In the genomic region with DNA sequence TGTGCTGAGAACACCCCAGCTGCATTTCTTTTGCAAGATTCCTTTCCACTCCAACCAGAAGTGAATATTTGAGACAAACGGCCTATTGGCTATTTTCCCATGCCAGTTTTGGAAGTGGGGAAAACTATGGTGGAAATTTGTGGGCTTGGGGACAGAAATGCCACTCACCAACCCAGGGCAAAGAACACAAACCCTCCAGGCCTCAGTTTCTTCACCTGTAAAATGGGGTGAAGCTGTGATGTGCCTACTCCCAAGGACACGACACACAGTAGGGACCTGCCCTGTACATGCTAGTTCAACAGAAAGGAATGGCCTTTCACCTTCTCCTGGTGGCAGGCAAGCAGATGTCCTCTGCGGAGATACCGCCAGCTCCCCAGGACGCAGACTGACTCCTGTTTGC, we compare ENCODE assay signal across 28 cellular contexts. TPM values are rescaled to one million over a fixed set of nuclear protein-coding genes. Genes with fewer than 3 reads are reported as not detected.
"Had no signal": no experiment of that assay in that cellular context is flagged by ENCODE, and none has a peak within 500 bp of the region (broad histone marks: within the 10 kb centered on the region; RNA-seq: fewer than 3 reads in every experiment).

No MANE protein-coding gene starts in this region.

- H3K27ac Mint-ChIP-seq: activated CD4-positive, alpha-beta T cell treated with anti-CD3 and anti-CD28 coated beads for 36 hours; activated CD4-positive, alpha-beta T cell treated with anti-CD3 and anti-CD28 coated beads, Interleukin-2, amount 10 ng/mL, durations not matched to agents 7 days and 5 days; activated CD8-positive, alpha-beta T cell treated with anti-CD3 and anti-CD28 coated beads, Interleukin-2, amount 10 ng/mL, durations not matched to agents 7 days and 5 days; activated naive CD4-positive, alpha-beta T cell treated with anti-CD3 and anti-CD28 coated beads, Interleukin-2, amount 50 U/mL, for 24 hours; activated naive CD8-positive, alpha-beta T cell treated with anti-CD3 and anti-CD28 coated beads, Interleukin-2, amount 10 ng/mL, durations not matched to agents 7 days and 5 days; activated T-cell treated with anti-CD3 and anti-CD28 coated beads, Interleukin-2, amount 50 U/mL, for 24 hours; activated T-helper 2 cell treated with anti-CD3 and anti-CD28 coated beads, Interferon-gamma antibody, Interleukin-2, Interleukin-4, amounts not matched to agents 10 μg/mL and 5 μg/mL and 100 μg/mL, durations not matched to agents 14 hours and 24 hours and 36 hours; T-helper 1 cell treated with Interleukin-12 subunit alpha and Interleukin-12 subunit beta and Interleukin-4 antibody, amounts not matched to agents 30 μg/mL and 1 μg/mL, for 36 hours; T-helper 2 cell treated with Interferon-gamma antibody and Interleukin-4, amounts not matched to agents 5 μg/mL and 100 μg/mL, for 36 hours; WTC11 had no signal

- H3K4me3 Mint-ChIP-seq: activated CD4-positive, alpha-beta T cell treated with anti-CD3 and anti-CD28 coated beads for 36 hours; activated CD4-positive, alpha-beta T cell treated with anti-CD3 and anti-CD28 coated beads, Interleukin-2, amount 10 ng/mL, durations not matched to agents 7 days and 5 days; activated CD8-positive, alpha-beta T cell treated with anti-CD3 and anti-CD28 coated beads, Interleukin-2, amount 10 ng/mL, durations not matched to agents 7 days and 5 days; activated naive CD4-positive, alpha-beta T cell treated with anti-CD3 and anti-CD28 coated beads, Interleukin-2, amount 50 U/mL, for 24 hours; activated naive CD8-positive, alpha-beta T cell treated with anti-CD3 and anti-CD28 coated beads, Interleukin-2, amount 10 ng/mL, durations not matched to agents 7 days and 5 days; activated T-cell treated with anti-CD3 and anti-CD28 coated beads, Interleukin-2, amount 50 U/mL, for 24 hours; T-helper 1 cell treated with Interleukin-12 subunit alpha and Interleukin-12 subunit beta and Interleukin-4 antibody, amounts not matched to agents 30 μg/mL and 1 μg/mL, for 36 hours; T-helper 2 cell treated with Interferon-gamma antibody and Interleukin-4, amounts not matched to agents 5 μg/mL and 100 μg/mL, for 36 hours; WTC11 had no signal

- ATAC-seq: activated CD4-positive, alpha-beta T cell treated with anti-CD3 and anti-CD28 coated beads for 36 hours; activated CD4-positive, CD25-positive, alpha-beta regulatory T cell treated with anti-CD3 and anti-CD28 coated beads, Interleukin-2, amount 50 U/mL, for 24 hours; activated CD8-positive, alpha-beta T cell treated with anti-CD3 and anti-CD28 coated beads, Interleukin-2, amount 10 ng/mL, durations not matched to agents 7 days and 5 days; body of pancreas; Panc1; WTC11 had no signal

- H3K9ac ChIP-seq: SK-N-SH had no signal

- H3K4me1 ChIP-seq: breast epithelium had no signal

- H3K9me3 ChIP-seq: body of pancreas, breast epithelium, SK-N-SH had no signal

- FAIRE-seq: astrocyte, TTC549 had no signal

- H3K27ac ChIP-seq: body of pancreas, breast epithelium, SJSA1 had no signal

- H3K9me3 Mint-ChIP-seq: activated CD4-positive, alpha-beta T cell treated with anti-CD3 and anti-CD28 coated beads, Interleukin-2, amount 10 ng/mL, durations not matched to agents 7 days and 5 days; activated naive CD4-positive, alpha-beta T cell treated with anti-CD3 and anti-CD28 coated beads, Interleukin-2, amount 50 U/mL, for 24 hours; activated naive CD8-positive, alpha-beta T cell treated with anti-CD3 and anti-CD28 coated beads, Interleukin-2, amount 10 ng/mL, durations not matched to agents 7 days and 5 days; activated T-cell treated with anti-CD3 and anti-CD28 coated beads, Interleukin-2, amount 50 U/mL, for 24 hours; activated T-helper 2 cell treated with anti-CD3 and anti-CD28 coated beads, Interferon-gamma antibody, Interleukin-2, Interleukin-4, amounts not matched to agents 10 μg/mL and 5 μg/mL and 100 μg/mL, durations not matched to agents 14 hours and 24 hours and 36 hours; T-helper 1 cell treated with Interleukin-12 subunit alpha and Interleukin-12 subunit beta and Interleukin-4 antibody, amounts not matched to agents 30 μg/mL and 1 μg/mL, for 36 hours; T-helper 2 cell treated with Interferon-gamma antibody and Interleukin-4, amounts not matched to agents 5 μg/mL and 100 μg/mL, for 36 hours; WTC11 had no signal

- H3K36me3 ChIP-seq: breast epithelium, SJSA1 had no signal

- DNase-seq: activated CD4-positive, alpha-beta T cell treated with anti-CD3 and anti-CD28 coated beads for 36 hours; activated CD4-positive, alpha-beta T cell treated with anti-CD3 and anti-CD28 coated beads, Interleukin-2, amount 10 ng/mL, durations not matched to agents 7 days and 5 days; activated CD4-positive, alpha-beta T cell treated with anti-CD3 and anti-CD28 coated beads, Interleukin-2, amount 50 U/mL, for 48 hours; activated CD8-positive, alpha-beta T cell treated with anti-CD3 and anti-CD28 coated beads, Interleukin-2, amount 10 ng/mL, durations not matched to agents 7 days and 5 days; activated gamma-delta T cell; activated naive CD4-positive, alpha-beta T cell treated with Interleukin-2 at 50 U/mL for 16 hours; activated naive CD8-positive, alpha-beta T cell treated with anti-CD3 and anti-CD28 coated beads, Interleukin-2, amount 10 ng/mL, durations not matched to agents 7 days and 5 days; activated T-cell treated with anti-CD3 and anti-CD28 coated beads, Interleukin-2, amount 50 U/mL, for 24 hours; NCI-H1417 treated with DMSO at 0.1 percent for 48 hours; NCI-H187 treated with DMSO at 0.1 percent for 48 hours; NCI-H2171 treated with DMSO at 0.1 percent for 48 hours; NCI-H2227 treated with DMSO at 0.1 percent for 48 hours; NCI-H524; NCI-H82; SHP77 treated with DMSO at 0.1 percent for 48 hours; SK-N-SH had no signal

- H3K4me3 ChIP-seq: body of pancreas, SJSA1 had no signal

- H3K36me3 Mint-ChIP-seq: activated naive CD8-positive, alpha-beta T cell treated with anti-CD3 and anti-CD28 coated beads, Interleukin-2, amount 10 ng/mL, durations not matched to agents 7 days and 5 days; WTC11 had no signal

- H3K27me3 ChIP-seq: body of pancreas, SJSA1 had no signal

RNA-seq across cellular contexts. Expression of a gene that starts 46.5 kb away (rescaled TPM):
- total RNA-seq: activated CD8-positive, alpha-beta T cell treated with anti-CD3 and anti-CD28 coated beads, Interleukin-2, amount 10 ng/mL, durations not matched to agents 7 days and 5 days; activated naive CD8-positive, alpha-beta T cell treated with anti-CD3 and anti-CD28 coated beads, Interleukin-2, amount 10 ng/mL, durations not matched to agents 7 days and 5 days had no signal
- polyA plus RNA-seq: SK-N-SH had no signal
